In genomic region chr6:92962846-92963245, GRCh38 we compare ENCODE assay signal across 25 cellular contexts.
A peak's percentile ranks its signal among the peaks of the same experiment; 100 is the strongest.
DNase-seq lines count a peak whose midpoint lies in the region; ATAC-seq and TF ChIP-seq lines count a peak whose summit lies in the region.
"Had no signal": no experiment of that assay in that cellular context is flagged by ENCODE, and none has a peak within 500 bp of the region (broad histone marks: within the 10 kb centered on the region; RNA-seq: fewer than 3 reads in every experiment).

No MANE protein-coding gene starts in this region.

- peak overlapping the region; percentile 28 for H3K4me3 ChIP-seq in epithelial cell of proximal tubule (ENCODE audit: low read depth, low read length)
- H3K4me3 ChIP-seq: BLaER1 had no signal

- no peaks in the 10 kb centered on the region for H3K36me3 Mint-ChIP-seq in activated CD4-positive, alpha-beta T cell treated with anti-CD3 and anti-CD28 coated beads, Interleukin-2, amount 10 ng/mL, durations not matched to agents 7 days and 5 days (ENCODE audit: low read depth)
- H3K36me3 Mint-ChIP-seq: CD14-positive monocyte; CD4-positive, alpha-beta memory T cell; CD4-positive, CD25-positive, alpha-beta regulatory T cell; CD8-positive, alpha-beta memory T cell had no signal

- no peak overlapping the region for H3K27ac Mint-ChIP-seq in activated CD4-positive, alpha-beta T cell treated with anti-CD3 and anti-CD28 coated beads, Interleukin-2, amount 10 ng/mL, durations not matched to agents 7 days and 5 days
- H3K27ac Mint-ChIP-seq: CD14-positive monocyte; CD4-positive, alpha-beta memory T cell; CD4-positive, CD25-positive, alpha-beta regulatory T cell; CD8-positive, alpha-beta memory T cell had no signal

- H3K9me3 Mint-ChIP-seq in activated CD4-positive, alpha-beta T cell treated with anti-CD3 and anti-CD28 coated beads, Interleukin-2, amount 10 ng/mL, durations not matched to agents 7 days and 5 days: peaks cover 10% of the 10 kb centered on the region

- H3K4me3 Mint-ChIP-seq in activated CD4-positive, alpha-beta T cell treated with anti-CD3 and anti-CD28 coated beads, Interleukin-2, amount 10 ng/mL, durations not matched to agents 7 days and 5 days: no peak overlapping the region
- H3K4me3 Mint-ChIP-seq: CD14-positive monocyte; CD4-positive, alpha-beta memory T cell; CD4-positive, CD25-positive, alpha-beta regulatory T cell; CD8-positive, alpha-beta memory T cell had no signal

- TF ChIP-seq CTCF in epithelial cell of proximal tubule (conservative IDR thresholded peaks at IDR 0.05; ENCODE audit: low read depth, low read length): no peak

- H3K27me3 Mint-ChIP-seq in activated CD4-positive, alpha-beta T cell treated with anti-CD3 and anti-CD28 coated beads, Interleukin-2, amount 10 ng/mL, durations not matched to agents 7 days and 5 days: no peaks in the 10 kb centered on the region
- H3K27me3 Mint-ChIP-seq: CD4-positive, alpha-beta memory T cell; CD4-positive, CD25-positive, alpha-beta regulatory T cell; CD8-positive, alpha-beta memory T cell had no signal

- H3K4me1 Mint-ChIP-seq in activated CD4-positive, alpha-beta T cell treated with anti-CD3 and anti-CD28 coated beads, Interleukin-2, amount 10 ng/mL, durations not matched to agents 7 days and 5 days: no peaks in the 10 kb centered on the region
- H3K4me1 Mint-ChIP-seq: CD14-positive monocyte; CD4-positive, alpha-beta memory T cell; CD4-positive, CD25-positive, alpha-beta regulatory T cell; CD8-positive, alpha-beta memory T cell had no signal

- CTCF ChIA-PET in activated CD4-positive, alpha-beta T cell treated with anti-CD3 and anti-CD28 coated beads, Interleukin-2, amount 10 ng/mL, durations not matched to agents 7 days and 5 days (lab: Charles Lee): no interaction called here

- POLR2A ChIA-PET in activated CD4-positive, alpha-beta T cell treated with anti-CD3 and anti-CD28 coated beads, Interleukin-2, amount 10 ng/mL, durations not matched to agents 7 days and 5 days (lab: Charles Lee): no interaction called here

- DNase-seq in G401 (ENCODE audit: low spot score) (peak; percentile 73), NCI-H69 (lab: John Stamatoyannopoulos, UW) (peak; percentile 22), cerebellar cortex (ENCODE audit: low spot score) (peak; percentile 72), epithelial cell of proximal tubule (ENCODE audit: low read depth) (no peak), NCI-H2029 treated with DMSO at 0.1 percent for 48 hours (lab: John Stamatoyannopoulos, UW) (no peak), retina (no peak)
- no peak for DNase-seq in activated CD4-positive, alpha-beta T cell treated with anti-CD3 and anti-CD28 coated beads, Interleukin-2, amount 10 ng/mL, durations not matched to agents 7 days and 5 days
- DNase-seq: 8988T; ACHN; BE2C; Calu3; CD4-positive, alpha-beta memory T cell; CD4-positive, CD25-positive, alpha-beta regulatory T cell; CD8-positive, alpha-beta memory T cell; COR-L47; DMS 273 treated with DMSO at 0.1 percent for 48 hours; DMS153; DMS53; DMS79; DND-41; EL; GF-D8 had no signal

- in situ Hi-C loops in G401 (cut with HindIII; ENCODE audit: low sequenced_read_pairs): no loop called here

- no peak for ATAC-seq in HG03159 (IDR thresholded peaks at IDR 0.05; ENCODE audit: unreplicated experiment)

Comparison
In these comparisons a context has a peak if more than half of its experiments do, and no peak if none do; other contexts are left out.
1. DNase-seq: peak in G401 (single experiment), NCI-H69 (single experiment) and cerebellar cortex (single experiment); none in epithelial cell of proximal tubule (single experiment), NCI-H2029 treated with DMSO at 0.1 percent for 48 hours (single experiment), retina (single experiment) and activated CD4-positive, alpha-beta T cell treated with anti-CD3 and anti-CD28 coated beads, Interleukin-2, amount 10 ng/mL, durations not matched to agents 7 days and 5 days (single experiment).